Comparison of ENCODE assay signal across 13 cellular contexts in genomic region chr3:49807427-49808114, GRCh38. TPM values are rescaled to one million over a fixed set of nuclear protein-coding genes. Genes with fewer than 3 reads are reported as not detected.
A peak's percentile ranks its signal among the peaks of the same experiment; 100 is the strongest.
DNase-seq lines count a peak whose midpoint lies in the region; ATAC-seq and TF ChIP-seq lines count a peak whose summit lies in the region.
"Had no signal": no experiment of that assay in that cellular context is flagged by ENCODE, and none has a peak within 500 bp of the region (broad histone marks: within the 10 kb centered on the region; RNA-seq: fewer than 3 reads in every experiment).

No MANE protein-coding gene starts in this region.

- H3K4me1 ChIP-seq in skeletal muscle tissue (ENCODE audit: control insufficient read depth in 3 of 3, insufficient read depth in 3 of 3, low read length in 3 of 3), result peaks cover 48 to 60% (median 52%) of the 10 kb centered on the region in 3 donors

- H3K9ac ChIP-seq in skeletal muscle tissue (ENCODE audit: low read depth in 1 of 3, low read length in 3 of 3), result peak overlapping the region in 1 of 3 donors; percentile 25

- H3K4me3 Mint-ChIP-seq in natural killer cell, result no peak overlapping the region
- H3K4me3 Mint-ChIP-seq: effector memory CD8-positive, alpha-beta T cell had no signal

- H3K9me3 ChIP-seq in skeletal muscle tissue (ENCODE audit: control insufficient read depth in 3 of 3, low read length in 3 of 3), result no peaks in the 10 kb centered on the region

- H3K36me3 ChIP-seq in GM06990 (ENCODE audit: control insufficient read depth, insufficient read depth, low read length), result peaks cover 15% of the 10 kb centered on the region
- peaks cover 10 to 16% (median 12%) of the 10 kb centered on the region in 3 donors for H3K36me3 ChIP-seq in skeletal muscle tissue (ENCODE audit: control insufficient read depth in 3 of 3, insufficient read depth in 3 of 3, low read length in 3 of 3)

- H3K4me1 Mint-ChIP-seq in natural killer cell, result peaks cover 17 to 32% of the 10 kb centered on the region in 2 donors

- peaks cover 0 to 2% of the 10 kb centered on the region in 2 donors for H3K27me3 Mint-ChIP-seq in natural killer cell (ENCODE audit: low read depth in 2 of 2)
- H3K27me3 Mint-ChIP-seq: effector memory CD8-positive, alpha-beta T cell had no signal

- no peaks in the 10 kb centered on the region for H3K9me3 Mint-ChIP-seq in natural killer cell
- H3K9me3 Mint-ChIP-seq: effector memory CD8-positive, alpha-beta T cell had no signal

- TF ChIP-seq POLR2A in NB4 (IDR thresholded peaks at IDR 0.05; ENCODE audit: extremely low read depth, insufficient read length), result no peak
- TF ChIP-seq POLR2A in erythroblast (IDR thresholded peaks at IDR 0.05; ENCODE audit: low read length), result no peak

- intact Hi-C loops in natural killer cell (cut with micrococcal nuclease), result no loop called here

- no peak overlapping the region for H3K4me3 ChIP-seq in GM06990 (replicated peaks; ENCODE audit: low read depth, low read length)
- no peak overlapping the region for H3K4me3 ChIP-seq in NB4 (ENCODE audit: low read depth, low read length)
- H3K4me3 ChIP-seq in epithelial cell of esophagus (ENCODE audit: low read length), result no peak overlapping the region
- H3K4me3 ChIP-seq in skeletal muscle tissue (ENCODE audit: low read length in 3 of 3), result no peak overlapping the region

- TF ChIP-seq CTCF in GM06990 (IDR thresholded peaks at IDR 0.05; ENCODE audit: insufficient read depth, low read length, poor library complexity, severe bottlenecking) (no peak), NB4 (IDR thresholded peaks at IDR 0.05; ENCODE audit: low read depth, low read length) (no peak), epithelial cell of esophagus (IDR thresholded peaks at IDR 0.05; ENCODE audit: insufficient read depth, low read depth, low read length, missing control alignments) (no peak), natural killer cell (IDR thresholded peaks at IDR 0.05) (no peak)

- H3K27ac ChIP-seq in skeletal muscle tissue (ENCODE audit: low read depth, low read length), result peak overlapping the region; percentile 11

- no peak for ATAC-seq in natural killer cell
- ATAC-seq: effector memory CD8-positive, alpha-beta T cell; sciatic nerve had no signal

- no peaks in the 10 kb centered on the region for H3K36me3 Mint-ChIP-seq in natural killer cell

- H3K27me3 ChIP-seq in GM06990 (replicated peaks; ENCODE audit: control insufficient read depth, insufficient read depth, low read length) (no peaks in the 10 kb centered on the region), skeletal muscle tissue (ENCODE audit: control insufficient read depth in 3 of 3, insufficient read depth in 3 of 3, low read length in 3 of 3) (no peaks in the 10 kb centered on the region)

- peak; percentile 27 for DNase-seq in GM06990 (ENCODE audit: extremely low read depth, insufficient read length)
- DNase-seq in NB4 (ENCODE audit: low read depth), result peak; percentile 69
- peak; percentile 69 for DNase-seq in epithelial cell of esophagus (ENCODE audit: low read depth)
- no peak for DNase-seq in DMS153 treated with DMSO at 0.1 percent for 48 hours (lab: John Stamatoyannopoulos, UW; ENCODE audit: unreplicated experiment)
- DNase-seq in erythroblast (lab: John Stamatoyannopoulos, UW), result no peak
- DNase-seq in midbrain (lab: John Stamatoyannopoulos, UW), result no peak
- DNase-seq in natural killer cell, result no peak
- DNase-seq: activated T-cell treated with anti-CD3 and anti-CD28 coated beads, Interleukin-2, amount 50 U/mL, for 48 hours; effector memory CD8-positive, alpha-beta T cell; EL; NCI-H510A treated with DMSO at 0.1 percent for 48 hours had no signal

- no peak overlapping the region for H3K27ac Mint-ChIP-seq in natural killer cell

RNA-seq across cellular contexts. Expression of gene INKA1, which starts 4.5 kb away (rescaled TPM):
- total RNA-seq in skeletal muscle tissue, result 11.5 TPM
- under 1 TPM in 2 of 3 donors, not detected in 1; 0.52 to 0.83 TPM for total RNA-seq in natural killer cell

RNA-seq across cellular contexts. Expression of gene UBA7, which starts 6.2 kb away (rescaled TPM):
- total RNA-seq in skeletal muscle tissue (29.7 TPM), natural killer cell (100 to 1,000 TPM; 283 to 358 (median 336) TPM)

RNA-seq across cellular contexts. Expression of gene CDHR4, which starts 7.9 kb away (rescaled TPM):
- total RNA-seq in skeletal muscle tissue (not detected), natural killer cell (under 1 TPM in 1 of 3 donors, not detected in 2; 0.30 TPM)

RNA-seq across cellular contexts. Expression of gene IP6K1, which starts 21.2 kb away (rescaled TPM):
- total RNA-seq in skeletal muscle tissue (23.5 TPM), natural killer cell (10 to 100 TPM; 53.7 to 68.7 (median 57.9) TPM)

RNA-seq across cellular contexts. Expression of gene TRAIP, which starts 48.8 kb away (rescaled TPM):
- total RNA-seq in skeletal muscle tissue (2.6 TPM), natural killer cell (1 to 10 TPM; 3.3 to 6.2 (median 4.0) TPM)

Comparison
In these comparisons a context has a peak if more than half of its experiments do, and no peak if none do; other contexts are left out.
1. DNase-seq: peak in GM06990 (single experiment), NB4 (single experiment) and epithelial cell of esophagus (single experiment); none in DMS153 treated with DMSO at 0.1 percent for 48 hours (single experiment), erythroblast (0 of 2), midbrain (single experiment) and natural killer cell (single experiment).